In the genomic region with DNA sequence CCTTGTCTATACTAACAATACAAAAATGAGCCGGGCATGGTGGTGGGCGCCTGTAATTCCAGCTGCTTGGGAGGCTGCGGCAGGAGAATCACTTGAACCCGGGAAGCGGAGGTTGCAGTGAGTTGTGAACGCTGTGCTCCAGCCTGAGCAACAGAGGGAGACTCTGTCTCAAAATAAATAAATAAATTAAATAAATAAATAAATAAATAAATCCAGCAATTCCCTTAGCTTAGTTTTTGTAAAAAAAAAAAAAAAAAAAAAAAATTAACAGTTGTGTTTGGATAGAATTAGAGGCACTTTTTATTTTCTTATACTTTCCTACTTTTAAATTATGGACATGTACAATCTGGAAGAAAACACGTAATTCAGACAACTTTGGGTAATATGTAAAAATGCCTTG, we compare ENCODE assay signal across 7 cellular contexts. TPM values are rescaled to one million over a fixed set of nuclear protein-coding genes. Genes with fewer than 3 reads are reported as not detected.
A peak's percentile ranks its signal among the peaks of the same experiment; 100 is the strongest.
DNase-seq lines count a peak whose midpoint lies in the region; ATAC-seq, FAIRE-seq and TF ChIP-seq lines count a peak whose summit lies in the region.
"Not testable (repeated sequence)": the region's sequence is repeated elsewhere in the genome, so short reads cannot be mapped to it uniquely, and the experiment has no call there.
"Had no signal": no experiment of that assay in that cellular context is flagged by ENCODE, and none has a peak within 500 bp of the region (broad histone marks: within the 10 kb centered on the region; RNA-seq: fewer than 3 reads in every experiment).

No MANE protein-coding gene starts in this region.

- H3K4me3 ChIP-seq in DND-41 (ENCODE audit: low read depth in 1 of 2, low read length in 2 of 2), result not testable (repeated sequence)

- not testable (repeated sequence) for ATAC-seq in DND-41 (ENCODE audit: insufficient read depth, low read depth); activated T-cell treated with anti-CD3 and anti-CD28 coated beads, Interleukin-2, amount 50 U/mL, for 4 hours

- FAIRE-seq in frontal cortex (lab: Jason Lieb, UNC), result peak; percentile 95

- H3K36me3 ChIP-seq in DND-41 (ENCODE audit: insufficient read depth, low read length), result peaks cover 51% of the 10 kb centered on the region
- H3K36me3 ChIP-seq in KOPT-K1 (ENCODE audit: insufficient read depth, low read length), result peaks cover 51% of the 10 kb centered on the region

- not testable (repeated sequence) for H3K27ac ChIP-seq in DND-41 (ENCODE audit: low read length)
- peak overlapping the region; percentile 39 for H3K27ac ChIP-seq in KOPT-K1 (ENCODE audit: low read depth, low read length, poor library complexity, severe bottlenecking)

- not testable (repeated sequence) for H3K9me3 ChIP-seq in DND-41 (ENCODE audit: insufficient read depth, low read length, severe bottlenecking); KOPT-K1 (ENCODE audit: insufficient read depth, low read length, poor library complexity, severe bottlenecking)

- H4K20me1 ChIP-seq in DND-41 (ENCODE audit: insufficient read depth, low read length), result peaks cover 37% of the 10 kb centered on the region

- not testable (repeated sequence) for H3K9me3 Mint-ChIP-seq in activated T-cell treated with anti-CD3 and anti-CD28 coated beads, Interleukin-2, amount 50 U/mL, for 4 hours; activated naive CD8-positive, alpha-beta T cell treated with anti-CD3 and anti-CD28 coated beads for 36 hours; nephron

- H3K27me3 ChIP-seq in DND-41 (ENCODE audit: insufficient read depth, low read length, poor library complexity), result not testable (repeated sequence)

- H3K79me2 ChIP-seq in DND-41 (ENCODE audit: insufficient read depth, low read length), result peaks cover 41% of the 10 kb centered on the region

- H3K27me3 Mint-ChIP-seq in activated T-cell treated with anti-CD3 and anti-CD28 coated beads, Interleukin-2, amount 50 U/mL, for 4 hours (ENCODE audit: low read depth); activated naive CD8-positive, alpha-beta T cell treated with anti-CD3 and anti-CD28 coated beads for 36 hours; nephron (ENCODE audit: low read depth): not testable (repeated sequence)

- H3K9ac ChIP-seq in DND-41 (ENCODE audit: low read depth, low read length), result not testable (repeated sequence)

- H2AFZ ChIP-seq in DND-41 (ENCODE audit: low read depth, low read length), result not testable (repeated sequence)

- peaks cover 14% of the 10 kb centered on the region for H3K36me3 Mint-ChIP-seq in activated T-cell treated with anti-CD3 and anti-CD28 coated beads, Interleukin-2, amount 50 U/mL, for 4 hours (ENCODE audit: insufficient read depth)
- peaks cover 11% of the 10 kb centered on the region for H3K36me3 Mint-ChIP-seq in activated naive CD8-positive, alpha-beta T cell treated with anti-CD3 and anti-CD28 coated beads for 36 hours
- peaks cover 16% of the 10 kb centered on the region for H3K36me3 Mint-ChIP-seq in nephron (ENCODE audit: low read depth)

- not testable (repeated sequence) for TF ChIP-seq CTCF in DND-41 (IDR thresholded peaks at IDR 0.05; ENCODE audit: borderline replicate concordance, extremely low read depth, low read length, poor library complexity, severe bottlenecking); nephron (IDR thresholded peaks at IDR 0.05; ENCODE audit: unreplicated experiment in 3 of 3)

- H3K4me2 ChIP-seq in DND-41 (ENCODE audit: insufficient read depth, low read length), result peak overlapping the region; percentile 58; the same call in 1 of the 2 replicates

- peak overlapping the region; percentile 69 for H3K4me3 Mint-ChIP-seq in activated T-cell treated with anti-CD3 and anti-CD28 coated beads, Interleukin-2, amount 50 U/mL, for 4 hours
- H3K4me3 Mint-ChIP-seq in activated naive CD8-positive, alpha-beta T cell treated with anti-CD3 and anti-CD28 coated beads for 36 hours, result peak overlapping the region; percentile 71
- H3K4me3 Mint-ChIP-seq in nephron, result peak overlapping the region in 2 of 3 experiments; percentile 13 to 53

- peaks cover 35% of the 10 kb centered on the region for H3K4me1 ChIP-seq in DND-41 (ENCODE audit: insufficient read depth, low read length)

- peaks cover 15% of the 10 kb centered on the region for H3K4me1 Mint-ChIP-seq in activated T-cell treated with anti-CD3 and anti-CD28 coated beads, Interleukin-2, amount 50 U/mL, for 4 hours (ENCODE audit: low read depth)
- not testable (repeated sequence) for H3K4me1 Mint-ChIP-seq in activated naive CD8-positive, alpha-beta T cell treated with anti-CD3 and anti-CD28 coated beads for 36 hours
- peaks cover 23% of the 10 kb centered on the region for H3K4me1 Mint-ChIP-seq in nephron

- H3K27ac Mint-ChIP-seq in activated naive CD8-positive, alpha-beta T cell treated with anti-CD3 and anti-CD28 coated beads for 36 hours; nephron: not testable (repeated sequence)

- DNase-seq in DND-41; activated T-cell treated with anti-CD3 and anti-CD28 coated beads, Interleukin-2, amount 50 U/mL, for 4 hours; activated naive CD8-positive, alpha-beta T cell treated with anti-CD3 and anti-CD28 coated beads for 36 hours; frontal cortex (ENCODE audit: low spot score in 2 of 2): not testable (repeated sequence)

RNA-seq across cellular contexts. Expression of gene RRP7A, which starts 2.5 kb away (rescaled TPM):
- 100 to 1,000 TPM; 214 to 258 (median 217) TPM for total RNA-seq in activated T-cell treated with anti-CD3 and anti-CD28 coated beads, Interleukin-2, amount 50 U/mL, for 4 hours
- total RNA-seq in activated naive CD8-positive, alpha-beta T cell treated with anti-CD3 and anti-CD28 coated beads for 36 hours, result 100 to 1,000 TPM; 184 to 193 TPM
- total RNA-seq in frontal cortex, result 17.9 TPM

RNA-seq across cellular contexts. Expression of gene SERHL2, which starts 36.7 kb away (rescaled TPM):
- under 1 TPM; 0.55 to 0.96 (median 0.79) TPM for total RNA-seq in activated T-cell treated with anti-CD3 and anti-CD28 coated beads, Interleukin-2, amount 50 U/mL, for 4 hours
- total RNA-seq in activated naive CD8-positive, alpha-beta T cell treated with anti-CD3 and anti-CD28 coated beads for 36 hours, result 1 to 10 TPM; 2.1 to 2.3 TPM
- total RNA-seq in frontal cortex, result 4.9 TPM
- total RNA-seq: HT-29 had no signal
